Comparison of ENCODE assay signal across 14 cellular contexts in genomic region chr10:90999512-91000172, GRCh38.
DNase-seq lines count a peak whose midpoint lies in the region; ATAC-seq and TF ChIP-seq lines count a peak whose summit lies in the region.
"Had no signal": no experiment of that assay in that cellular context is flagged by ENCODE, and none has a peak within 500 bp of the region (broad histone marks: within the 10 kb centered on the region; RNA-seq: fewer than 3 reads in every experiment).

No MANE protein-coding gene starts in this region.

- H3K9me3 Mint-ChIP-seq in CD8-positive, alpha-beta T cell: no peaks in the 10 kb centered on the region

- no peak overlapping the region for H3K4me2 ChIP-seq in DND-41 (ENCODE audit: insufficient read depth, low read length)

- no peak overlapping the region for H3K4me3 Mint-ChIP-seq in CD8-positive, alpha-beta T cell

- H3K27me3 ChIP-seq in DND-41 (ENCODE audit: insufficient read depth, low read length, poor library complexity): no peaks in the 10 kb centered on the region
- no peaks in the 10 kb centered on the region for H3K27me3 ChIP-seq in CD8-positive, alpha-beta T cell (ENCODE audit: insufficient read depth, low read length)
- no peaks in the 10 kb centered on the region for H3K27me3 ChIP-seq in MG63
- H3K27me3 ChIP-seq: ascending aorta, transverse colon had no signal

- H3K9me3 ChIP-seq in DND-41 (ENCODE audit: insufficient read depth, low read length, severe bottlenecking): no peaks in the 10 kb centered on the region
- H3K9me3 ChIP-seq in CD8-positive, alpha-beta T cell (ENCODE audit: low read length): no peaks in the 10 kb centered on the region
- no peaks in the 10 kb centered on the region for H3K9me3 ChIP-seq in MG63
- H3K9me3 ChIP-seq: ascending aorta, Caco-2, transverse colon had no signal

- intact Hi-C loops in CD8-positive, alpha-beta T cell (cut with DNase I, micrococcal nuclease): loop anchor here (10.0 kb wide), 3 partner anchors 115 to 915 kb away; partner anchors contain the start of gene HECTD2 (in 1 of the 2)

- TF ChIP-seq CTCF in DND-41 (IDR thresholded peaks at IDR 0.05; ENCODE audit: borderline replicate concordance, extremely low read depth, low read length, poor library complexity, severe bottlenecking): no peak
- TF ChIP-seq CTCF in CD8-positive, alpha-beta T cell (IDR thresholded peaks at IDR 0.05): no peak

- H3K36me3 Mint-ChIP-seq in CD8-positive, alpha-beta T cell: no peaks in the 10 kb centered on the region

- ATAC-seq in DND-41 (ENCODE audit: insufficient read depth, low read depth) (no peak), GM19035 (IDR thresholded peaks at IDR 0.05; ENCODE audit: unreplicated experiment) (peak; percentile 55), HG02588 (IDR thresholded peaks at IDR 0.05; ENCODE audit: unreplicated experiment) (peak; percentile 65), HG03342 (IDR thresholded peaks at IDR 0.05; ENCODE audit: unreplicated experiment) (peak; percentile 62)
- no peak for ATAC-seq in CD8-positive, alpha-beta T cell

- no peak overlapping the region for H3K9ac ChIP-seq in DND-41 (ENCODE audit: low read depth, low read length)

- H3K4me1 ChIP-seq in DND-41 (ENCODE audit: insufficient read depth, low read length): peaks cover 48% of the 10 kb centered on the region
- H3K4me1 ChIP-seq in CD8-positive, alpha-beta T cell (ENCODE audit: insufficient read depth, low read length): no peaks in the 10 kb centered on the region
- H3K4me1 ChIP-seq: ascending aorta, transverse colon had no signal

- no peaks in the 10 kb centered on the region for H3K4me1 Mint-ChIP-seq in CD8-positive, alpha-beta T cell (ENCODE audit: low read depth)

- H3K4me3 ChIP-seq in DND-41 (ENCODE audit: low read depth in 1 of 2, low read length in 2 of 2) (no peak overlapping the region), MG63 (no peak overlapping the region)
- no peak overlapping the region for H3K4me3 ChIP-seq in CD8-positive, alpha-beta T cell (ENCODE audit: low read depth, low read length)
- H3K4me3 ChIP-seq: ascending aorta, transverse colon had no signal

- no peaks in the 10 kb centered on the region for H3K27me3 Mint-ChIP-seq in CD8-positive, alpha-beta T cell (ENCODE audit: low read depth)

- POLR2A ChIA-PET in CD8-positive, alpha-beta T cell (lab: Charles Lee): no interaction called here

- no peaks in the 10 kb centered on the region for H4K20me1 ChIP-seq in DND-41 (ENCODE audit: insufficient read depth, low read length)

- H3K36me3 ChIP-seq in DND-41 (ENCODE audit: insufficient read depth, low read length): no peaks in the 10 kb centered on the region; the same call in 1 of the 2 replicates
- no peaks in the 10 kb centered on the region for H3K36me3 ChIP-seq in CD8-positive, alpha-beta T cell (ENCODE audit: insufficient read depth, low read length)
- H3K36me3 ChIP-seq in MG63: no peaks in the 10 kb centered on the region
- H3K36me3 ChIP-seq: ascending aorta, transverse colon had no signal

- H3K27ac Mint-ChIP-seq in CD8-positive, alpha-beta T cell: no peak overlapping the region

- H3K79me2 ChIP-seq in DND-41 (ENCODE audit: insufficient read depth, low read length): no peaks in the 10 kb centered on the region

- no peak overlapping the region for H2AFZ ChIP-seq in DND-41 (ENCODE audit: low read depth, low read length)

- CTCF ChIA-PET in CD8-positive, alpha-beta T cell (lab: Charles Lee): interaction anchor here (1.1 to 14.2 kb wide), 2 partner anchors 251 to 257 kb away, joined by 4 to 268 read pairs; no protein-coding TSS in a partner anchor

- DNase-seq in DND-41: no peak
- DNase-seq in CD8-positive, alpha-beta T cell: no peak
- no peak for DNase-seq in MG63
- no peak for DNase-seq in DMS53 (lab: John Stamatoyannopoulos, UW)
- DNase-seq in activated naive CD4-positive, alpha-beta T cell treated with Interleukin-2 at 50 U/mL for 16 hours: no peak
- DNase-seq: activated CD4-positive, alpha-beta T cell treated with anti-CD3 and anti-CD28 coated beads, Interleukin-2, amount 50 U/mL, for 1 hour; Caco-2; KG1; NCI-H1436 treated with DMSO at 0.1 percent for 48 hours; transverse colon had no signal

- H3K27ac ChIP-seq in DND-41 (ENCODE audit: low read length): peak overlapping the region; percentile 60
- H3K27ac ChIP-seq in CD8-positive, alpha-beta T cell (ENCODE audit: low read depth, low read length): no peak overlapping the region
- H3K27ac ChIP-seq: ascending aorta, transverse colon had no signal

Comparison
In these comparisons a context has a peak if more than half of its experiments do, and no peak if none do; other contexts are left out.
1. ATAC-seq: peak in GM19035 (single experiment), HG02588 (single experiment) and HG03342 (single experiment); none in DND-41 (single experiment) and CD8-positive, alpha-beta T cell (single experiment).